Comparison of ENCODE assay signal across 20 cellular contexts in the genomic region with DNA sequence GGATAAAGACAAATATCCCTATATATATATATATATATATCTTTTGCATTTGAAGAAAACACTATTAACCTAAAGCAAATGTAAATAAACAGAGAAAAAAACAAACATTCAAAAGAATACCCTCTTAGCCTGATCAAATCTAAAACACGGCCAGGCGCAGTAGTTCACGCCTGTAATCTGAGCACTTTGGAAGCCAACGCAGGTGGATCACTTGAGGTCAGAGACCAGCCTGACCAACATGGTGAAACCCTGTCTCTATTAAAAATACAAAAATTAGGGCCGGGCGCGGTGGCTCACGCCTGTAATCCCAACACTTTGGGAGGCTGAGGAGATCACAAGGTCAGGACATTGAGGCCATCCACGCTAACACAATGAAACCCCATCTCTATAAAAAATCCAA. TPM values are rescaled to one million over a fixed set of nuclear protein-coding genes. Genes with fewer than 3 reads are reported as not detected.
"Had no signal": no experiment of that assay in that cellular context is flagged by ENCODE, and none has a peak within 500 bp of the region (broad histone marks: within the 10 kb centered on the region; RNA-seq: fewer than 3 reads in every experiment).

No MANE protein-coding gene starts in this region.

- H3K9me2 ChIP-seq: SK-N-SH had no signal

- H3K4me2 ChIP-seq: SK-N-SH had no signal

- H3K27me3 Mint-ChIP-seq: T-cell had no signal

- ATAC-seq: T-cell had no signal

- H3K27ac Mint-ChIP-seq: T-cell had no signal

- H3K9me3 Mint-ChIP-seq: T-cell had no signal

- H3K9me3 ChIP-seq: MG63, SK-N-SH had no signal

- DNase-seq: KBM-7, MG63, NCI-H1092, NCI-H1105 treated with DMSO at 0.1 percent for 48 hours, NCI-H1417 treated with DMSO at 0.1 percent for 48 hours, NCI-H1694, NCI-H187 treated with DMSO at 0.1 percent for 48 hours, NCI-H2081, NCI-H2171, NCI-H226, NCI-H446, NCI-H510A, NCI-H524 treated with DMSO at 0.1 percent for 48 hours, NCI-H69, RPMI8226, SHP77, SK-N-SH, SW 1271, T-cell had no signal

- H3K4me3 Mint-ChIP-seq: T-cell had no signal

- H3K4me3 ChIP-seq: MG63 had no signal

- H3K27me3 ChIP-seq: MG63 had no signal

- H3K9ac ChIP-seq: SK-N-SH had no signal

RNA-seq across cellular contexts. Expression of a gene that starts 46.0 kb away (rescaled TPM):
- total RNA-seq: HT-29 had no signal
